Comparison of ENCODE assay signal across 1 cellular context in genomic region chrX:23783569-23784486, GRCh38.
TF ChIP-seq lines count a peak whose summit lies in the region.

No MANE protein-coding gene starts in this region.

TF ChIP-seq in IMR-90, 13 proteins besides CTCF, POLR2A, EP300 and RAD21 (continued from another document):
- TF ChIP-seq ELK1 (IDR thresholded peaks at IDR 0.05; ENCODE audit: borderline replicate concordance, low read depth, low read length) (no peak), CEBPB (IDR thresholded peaks at IDR 0.05; ENCODE audit: low read depth, low read length) (no peak), NFE2L2 (IDR thresholded peaks at IDR 0.05; ENCODE audit: low read depth, low read length) (no peak), SMC3 (IDR thresholded peaks at IDR 0.05; ENCODE audit: low read depth, low read length) (no peak), FOS (IDR thresholded peaks at IDR 0.05; ENCODE audit: low read depth, low read length) (no peak), MXI1 (IDR thresholded peaks at IDR 0.05; ENCODE audit: borderline replicate concordance, low read depth, low read length) (no peak), RFX5 (IDR thresholded peaks at IDR 0.05; ENCODE audit: low read depth, low read length) (no peak)
- TF ChIP-seq, protein P1, sequence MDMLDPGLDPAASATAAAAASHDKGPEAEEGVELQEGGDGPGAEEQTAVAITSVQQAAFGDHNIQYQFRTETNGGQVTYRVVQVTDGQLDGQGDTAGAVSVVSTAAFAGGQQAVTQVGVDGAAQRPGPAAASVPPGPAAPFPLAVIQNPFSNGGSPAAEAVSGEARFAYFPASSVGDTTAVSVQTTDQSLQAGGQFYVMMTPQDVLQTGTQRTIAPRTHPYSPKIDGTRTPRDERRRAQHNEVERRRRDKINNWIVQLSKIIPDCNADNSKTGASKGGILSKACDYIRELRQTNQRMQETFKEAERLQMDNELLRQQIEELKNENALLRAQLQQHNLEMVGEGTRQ (IDR thresholded peaks at IDR 0.05; ENCODE audit: low read depth, low read length) = no peak
